Comparison of ENCODE assay signal across 1 cellular context in genomic region chr15:75451202-75451673, GRCh38.
TF ChIP-seq lines count a peak whose summit lies in the region.

No MANE protein-coding gene starts in this region.

TF ChIP-seq in K562, 482 proteins besides CTCF, POLR2A, EP300 and RAD21 (continued from another document and continues in another):
- TF ChIP-seq ZNF407 (IDR thresholded peaks at IDR 0.05; ENCODE audit: low read depth) (peak; percentile 85), SREBF1 (IDR thresholded peaks at IDR 0.05; ENCODE audit: borderline replicate concordance, low read depth, low read length) (no peak), POLR2G (IDR thresholded peaks at IDR 0.05; ENCODE audit: low read depth, low read length) (peak; percentile 64), EGR1 (conservative IDR thresholded peaks at IDR 0.05) (no peak), FIP1L1 (IDR thresholded peaks at IDR 0.05; ENCODE audit: low read depth, low read length, poor library complexity, severe bottlenecking) (peak; percentile 48), ZBTB8A (IDR thresholded peaks at IDR 0.05; ENCODE audit: partially characterized antibody) (no peak), ZNF444 (CRISPR knock-in tag; IDR thresholded peaks at IDR 0.05) (0 out of 2 replicates have a peak, but pooled peaks have one; percentile 37), POLR2H (tag; IDR thresholded peaks at IDR 0.05; ENCODE audit: low read depth) (no peak), RBBP5 (IDR thresholded peaks at IDR 0.05; ENCODE audit: borderline replicate concordance, insufficient read depth, low read length, poor library complexity, severe bottlenecking) (peak; percentile 44), YBX1 (IDR thresholded peaks at IDR 0.05) (no peak), ARID4B (CRISPR knock-in tag; IDR thresholded peaks at IDR 0.05) (no peak), HDAC1 (IDR thresholded peaks at IDR 0.05) (peak in 1 of 2 experiments; percentile 51; a peak in 2 of 4 replicates), FOXJ3 (CRISPR knock-in tag; IDR thresholded peaks at IDR 0.05) (no peak), E2F8 (IDR thresholded peaks at IDR 0.05; ENCODE audit: low read depth, partially characterized antibody) (no peak), NKRF (IDR thresholded peaks at IDR 0.05; ENCODE audit: borderline replicate concordance) (peak; percentile 60; the same call in 1 of the 2 replicates), ZNF740 (CRISPR knock-in tag; IDR thresholded peaks at IDR 0.05) (peak; percentile 94), ZNF740 (tag; IDR thresholded peaks at IDR 0.05) (peak in 1 of 2 experiments; percentile 78; a peak in 2 of 4 replicates), SUPT5H (IDR thresholded peaks at IDR 0.05) (0 out of 2 replicates have a peak, but pooled peaks have one; percentile 9), USF1 (CRISPR knock-in tag; IDR thresholded peaks at IDR 0.05) (no peak), VEZF1 (CRISPR knock-in tag; IDR thresholded peaks at IDR 0.05) (peak; percentile 83), MIER1 (IDR thresholded peaks at IDR 0.05; ENCODE audit: low read depth) (no peak), ZNF639 (CRISPR knock-in tag; conservative IDR thresholded peaks at IDR 0.05 in 1 of 2, IDR thresholded peaks at IDR 0.05 in 1 of 2) (peak in 1 of 2 experiments; percentile 93; a peak in 2 of 4 replicates), ETS1 (conservative IDR thresholded peaks at IDR 0.05; ENCODE audit: control insufficient read depth, low read depth, low read length) (peak; percentile 18; the same call in 1 of the 2 replicates), MAZ (CRISPR knock-in tag; conservative IDR thresholded peaks at IDR 0.05 in 1 of 2, IDR thresholded peaks at IDR 0.05 in 1 of 2) (peak in 1 of 2 experiments; percentile 6; a peak in 1 of 4 replicates)
